ENCODE assay signal across 8 cellular contexts in the genomic region with DNA sequence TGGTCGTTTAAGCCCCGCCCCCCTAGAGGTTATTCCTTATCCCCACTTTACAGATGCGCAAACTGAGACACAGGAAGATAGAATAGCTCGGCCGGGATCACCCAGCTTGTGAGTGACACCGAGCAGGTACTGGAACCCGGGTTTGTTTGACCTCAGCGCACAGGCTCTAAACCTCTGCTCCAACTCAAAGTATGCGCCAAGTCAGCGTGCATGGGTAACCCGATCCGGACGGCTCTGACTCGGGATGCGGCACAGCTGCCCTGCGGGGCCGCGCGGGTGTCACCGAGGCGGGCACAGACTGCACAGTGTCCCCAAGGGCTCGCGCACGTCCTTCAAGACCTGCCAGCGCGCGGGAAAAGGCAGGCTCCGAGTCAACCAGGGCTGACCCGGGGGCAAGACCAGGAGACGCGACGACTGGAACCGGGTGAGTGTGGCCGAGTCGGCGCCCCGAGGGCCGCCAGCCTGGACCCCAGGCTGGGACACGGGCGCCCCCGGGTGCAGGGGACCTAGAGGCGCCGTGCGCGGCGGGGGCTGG.
DNase-seq lines count a peak whose midpoint lies in the region; ATAC-seq, FAIRE-seq and TF ChIP-seq lines count a peak whose summit lies in the region.

No MANE protein-coding gene starts in this region.

- H3K36me3 ChIP-seq in keratinocyte (ENCODE audit: control insufficient read depth in 2 of 2, extremely low read depth in 1 of 2, insufficient read depth in 2 of 2, low read length in 2 of 2) (no peaks in the 10 kb centered on the region), testis (ENCODE audit: low read depth, missing control alignments) (no peaks in the 10 kb centered on the region)

- TF ChIP-seq CTCF in keratinocyte (optimal IDR thresholded peaks at IDR 0.05 in 1 of 3, IDR thresholded peaks at IDR 0.05 in 1 of 3, conservative IDR thresholded peaks at IDR 0.05 in 1 of 3; ENCODE audit: extremely low read depth in 1 of 3, insufficient read depth in 2 of 3, low read length in 3 of 3) (no peak), testis (IDR thresholded peaks at IDR 0.05) (no peak), omental fat pad (IDR thresholded peaks at IDR 0.05) (no peak)

- 3 to 7% methylated on average over 23 to 46 of the region's 46 CpGs for WGBS in testis, 2 donors

- peak overlapping the region; percentile 46 to 81 (median 76) for H3K4me3 ChIP-seq in keratinocyte (ENCODE audit: control insufficient read depth in 2 of 3, extremely low read depth in 1 of 3, insufficient read depth in 2 of 3, low read depth in 1 of 3, low read length in 3 of 3)
- peak overlapping the region; percentile 77 to 80 for H3K4me3 ChIP-seq in testis

- FAIRE-seq in keratinocyte (lab: Jason Lieb, UNC): no peak

- no peak for ATAC-seq in activated T-cell treated with anti-CD3 and anti-CD28 coated beads, Interleukin-2, amount 50 U/mL, for 4 hours
- no peak for ATAC-seq in omental fat pad (ENCODE audit: low FRiP score)
- ATAC-seq in GM19463 (IDR thresholded peaks at IDR 0.05; ENCODE audit: unreplicated experiment): no peak

- H3K9me3 Mint-ChIP-seq in activated T-cell treated with anti-CD3 and anti-CD28 coated beads, Interleukin-2, amount 50 U/mL, for 4 hours: no peaks in the 10 kb centered on the region

- peaks cover 15% of the 10 kb centered on the region for H3K4me1 ChIP-seq in keratinocyte (ENCODE audit: control insufficient read depth, extremely low read depth, insufficient read depth, low read length)
- H3K4me1 ChIP-seq in testis: peaks cover 36% of the 10 kb centered on the region

- H3K27ac ChIP-seq in keratinocyte (ENCODE audit: control insufficient read depth, insufficient read depth, low read length) (no peak overlapping the region), testis (peak overlapping the region; percentile 84 to 87)

- peaks cover 28% of the 10 kb centered on the region for H3K27me3 Mint-ChIP-seq in activated T-cell treated with anti-CD3 and anti-CD28 coated beads, Interleukin-2, amount 50 U/mL, for 4 hours (ENCODE audit: low read depth)

- dilution Hi-C loops in keratinocyte (cut with MboI; ENCODE audit: extremely low pct_ligation_motif_present, low sequenced_read_pairs): no loop called here

- H3K27me3 ChIP-seq in keratinocyte (ENCODE audit: control insufficient read depth, extremely low read depth, insufficient read depth, low read length): peaks cover 10% of the 10 kb centered on the region
- no peaks in the 10 kb centered on the region for H3K27me3 ChIP-seq in testis

- H3K4me3 Mint-ChIP-seq in activated T-cell treated with anti-CD3 and anti-CD28 coated beads, Interleukin-2, amount 50 U/mL, for 4 hours: peak overlapping the region; percentile 81

- intact Hi-C loops in testis (cut with DNase I; ENCODE audit: low total_unique reads): no loop called here

- DNase-seq in activated gamma-delta T cell treated with Interleukin-2 at 50 U/mL for 16 hours (peak; percentile 11), activated gamma-delta T cell (lab: John Stamatoyannopoulos, UW) (no peak), keratinocyte (ENCODE audit: low read depth, low spot score) (no peak), testis (peak; percentile 39), omental fat pad (ENCODE audit: low spot score) (no peak), HT-29 (ENCODE audit: low spot score) (no peak)
- DNase-seq in activated T-cell treated with anti-CD3 and anti-CD28 coated beads, Interleukin-2, amount 50 U/mL, for 4 hours: peak; percentile 10

- peak overlapping the region; percentile 68 for H3K4me2 ChIP-seq in keratinocyte (ENCODE audit: control insufficient read depth, extremely low read depth, insufficient read depth, low read depth, low read length)

- H3K4me1 Mint-ChIP-seq in activated T-cell treated with anti-CD3 and anti-CD28 coated beads, Interleukin-2, amount 50 U/mL, for 4 hours (ENCODE audit: low read depth): peaks cover 44% of the 10 kb centered on the region

- H3K9ac ChIP-seq in keratinocyte (ENCODE audit: control insufficient read depth, extremely low read depth, insufficient read depth, low read length): no peak overlapping the region

- no peaks in the 10 kb centered on the region for H3K36me3 Mint-ChIP-seq in activated T-cell treated with anti-CD3 and anti-CD28 coated beads, Interleukin-2, amount 50 U/mL, for 4 hours (ENCODE audit: insufficient read depth)

- H3K9me3 ChIP-seq in keratinocyte (ENCODE audit: control insufficient read depth, low read depth, low read length) (no peaks in the 10 kb centered on the region), testis (no peaks in the 10 kb centered on the region)

- H3K9me1 ChIP-seq in keratinocyte (ENCODE audit: control insufficient read depth, extremely low read depth, insufficient read depth, low read length): no peaks in the 10 kb centered on the region

- H3K79me2 ChIP-seq in keratinocyte (ENCODE audit: control insufficient read depth, insufficient read depth, low read length): no peaks in the 10 kb centered on the region

- no peaks in the 10 kb centered on the region for H4K20me1 ChIP-seq in keratinocyte (ENCODE audit: control insufficient read depth, extremely low read depth, insufficient read depth, low read length)

- no peak overlapping the region for H2AFZ ChIP-seq in keratinocyte (ENCODE audit: control insufficient read depth, low read length)

- no peak for TF ChIP-seq POLR2A in testis (IDR thresholded peaks at IDR 0.05)

Comparison
In these comparisons a context has a peak if more than half of its experiments do, and no peak if none do; other contexts are left out.
1. DNase-seq: peak in activated gamma-delta T cell treated with Interleukin-2 at 50 U/mL for 16 hours (single experiment), activated T-cell treated with anti-CD3 and anti-CD28 coated beads, Interleukin-2, amount 50 U/mL, for 4 hours (single experiment) and testis (single experiment); none in activated gamma-delta T cell (single experiment), keratinocyte (single experiment), omental fat pad (single experiment) and HT-29 (single experiment).